36 cellular contexts compared by ENCODE assay signal in genomic region chr5:146378981-146379380, GRCh38. TPM values are rescaled to one million over a fixed set of nuclear protein-coding genes. Genes with fewer than 3 reads are reported as not detected.
"Had no signal": no experiment of that assay in that cellular context is flagged by ENCODE, and none has a peak within 500 bp of the region (broad histone marks: within the 10 kb centered on the region; RNA-seq: fewer than 3 reads in every experiment).

No MANE protein-coding gene starts in this region.

- H3K4me1 Mint-ChIP-seq: activated naive CD4-positive, alpha-beta T cell treated with anti-CD3 and anti-CD28 coated beads, Interleukin-2, amount 50 U/mL, for 24 hours had no signal

- H3K4me3 ChIP-seq: adrenal gland, K562, Peyer's patch had no signal

- H3K4me1 ChIP-seq: adrenal gland, Peyer's patch had no signal

- H3K4me3 Mint-ChIP-seq: activated CD8-positive, alpha-beta T cell treated with anti-CD3 and anti-CD28 coated beads for 36 hours; activated naive CD4-positive, alpha-beta T cell treated with anti-CD3 and anti-CD28 coated beads, Interleukin-2, amount 50 U/mL, for 24 hours; activated T-cell treated with anti-CD3 and anti-CD28 coated beads, Interleukin-2, amount 50 U/mL, for 24 hours; brain had no signal

- DNase-seq: activated CD4-positive, alpha-beta T cell treated with anti-CD3 and anti-CD28 coated beads for 1 hour; activated CD4-positive, alpha-beta T cell treated with anti-CD3 and anti-CD28 coated beads for 48 hours; activated CD4-positive, alpha-beta T cell treated with anti-CD3 and anti-CD28 coated beads, Interleukin-2, amount 50 U/mL, for 4 hours; activated CD4-positive, CD25-positive, alpha-beta regulatory T cell; activated CD8-positive, alpha-beta T cell treated with anti-CD3 and anti-CD28 coated beads for 36 hours; activated gamma-delta T cell; activated naive CD4-positive, alpha-beta T cell treated with Interleukin-2 at 50 U/mL for 16 hours; activated T-cell treated with anti-CD3 and anti-CD28 coated beads, Interleukin-2, amount 50 U/mL, for 24 hours; adrenal gland; central memory CD4-positive, alpha-beta T cell; NCI-H1105; NCI-H1417 treated with DMSO at 0.1 percent for 48 hours; NCI-H187 treated with DMSO at 0.1 percent for 48 hours; NCI-H2081; NCI-H2171; NCI-H226; NCI-H446 treated with DMSO at 0.1 percent for 48 hours; NCI-H524; NCI-H69; NK-92 treated with Interleukin-12 subunit alpha and Interleukin-12 subunit beta, amount 100 ng/mL, for 24 hours; PC-3; Peyer's patch; RPMI8226; SIG-M5; SW 1271; T-helper 1 cell; T-helper 2 cell; T-helper 9 cell had no signal

- H3K9me3 ChIP-seq: adrenal gland, Peyer's patch had no signal

- H3K27me3 ChIP-seq: adrenal gland, Peyer's patch had no signal

- ATAC-seq: activated CD8-positive, alpha-beta T cell treated with anti-CD3 and anti-CD28 coated beads for 36 hours; K562; PC-3 had no signal

- H3K9me3 Mint-ChIP-seq: activated CD8-positive, alpha-beta T cell treated with anti-CD3 and anti-CD28 coated beads for 36 hours; activated T-cell treated with anti-CD3 and anti-CD28 coated beads, Interleukin-2, amount 50 U/mL, for 24 hours; activated T-helper 2 cell treated with anti-CD3 and anti-CD28 coated beads, Interferon-gamma antibody, Interleukin-2, Interleukin-4, amounts not matched to agents 10 μg/mL and 5 μg/mL and 100 μg/mL, durations not matched to agents 14 hours and 24 hours and 36 hours had no signal

- H3K27ac Mint-ChIP-seq: activated CD8-positive, alpha-beta T cell treated with anti-CD3 and anti-CD28 coated beads for 36 hours; activated naive CD4-positive, alpha-beta T cell treated with anti-CD3 and anti-CD28 coated beads, Interleukin-2, amount 50 U/mL, for 24 hours; activated T-cell treated with anti-CD3 and anti-CD28 coated beads, Interleukin-2, amount 50 U/mL, for 24 hours; activated T-helper 2 cell treated with anti-CD3 and anti-CD28 coated beads, Interferon-gamma antibody, Interleukin-2, Interleukin-4, amounts not matched to agents 10 μg/mL and 5 μg/mL and 100 μg/mL, durations not matched to agents 14 hours and 24 hours and 36 hours; brain had no signal

- H3K27ac ChIP-seq: adrenal gland, Peyer's patch, VCaP had no signal

- H3K36me3 ChIP-seq: adrenal gland, Peyer's patch had no signal

- H3K36me3 Mint-ChIP-seq: activated naive CD4-positive, alpha-beta T cell treated with anti-CD3 and anti-CD28 coated beads, Interleukin-2, amount 50 U/mL, for 24 hours; brain had no signal

RNA-seq across cellular contexts. Expression of gene POU4F3, which starts 40.3 kb away (rescaled TPM):
- total RNA-seq: activated CD8-positive, alpha-beta T cell treated with anti-CD3 and anti-CD28 coated beads for 36 hours; bronchial epithelial cell; cerebellum; PC-3; Peyer's patch; SK-MEL-5 had no signal
- polyA plus RNA-seq: adrenal gland had no signal
